In genomic region chr20:9994676-9995075, GRCh38 we compare ENCODE assay signal across 7 cellular contexts.
"Had no signal": no experiment of that assay in that cellular context is flagged by ENCODE, and none has a peak within 500 bp of the region (broad histone marks: within the 10 kb centered on the region; RNA-seq: fewer than 3 reads in every experiment).

No MANE protein-coding gene starts in this region.

- ATAC-seq: GM12878 had no signal

- DNase-seq: GDM1, GF-D8 had no signal

- FAIRE-seq: GM12878, GM12891, GM12892, GM18507, GM19239 had no signal

- H3K4me3 ChIP-seq: GM12878 had no signal
